8 cellular contexts compared by ENCODE assay signal in the genomic region with DNA sequence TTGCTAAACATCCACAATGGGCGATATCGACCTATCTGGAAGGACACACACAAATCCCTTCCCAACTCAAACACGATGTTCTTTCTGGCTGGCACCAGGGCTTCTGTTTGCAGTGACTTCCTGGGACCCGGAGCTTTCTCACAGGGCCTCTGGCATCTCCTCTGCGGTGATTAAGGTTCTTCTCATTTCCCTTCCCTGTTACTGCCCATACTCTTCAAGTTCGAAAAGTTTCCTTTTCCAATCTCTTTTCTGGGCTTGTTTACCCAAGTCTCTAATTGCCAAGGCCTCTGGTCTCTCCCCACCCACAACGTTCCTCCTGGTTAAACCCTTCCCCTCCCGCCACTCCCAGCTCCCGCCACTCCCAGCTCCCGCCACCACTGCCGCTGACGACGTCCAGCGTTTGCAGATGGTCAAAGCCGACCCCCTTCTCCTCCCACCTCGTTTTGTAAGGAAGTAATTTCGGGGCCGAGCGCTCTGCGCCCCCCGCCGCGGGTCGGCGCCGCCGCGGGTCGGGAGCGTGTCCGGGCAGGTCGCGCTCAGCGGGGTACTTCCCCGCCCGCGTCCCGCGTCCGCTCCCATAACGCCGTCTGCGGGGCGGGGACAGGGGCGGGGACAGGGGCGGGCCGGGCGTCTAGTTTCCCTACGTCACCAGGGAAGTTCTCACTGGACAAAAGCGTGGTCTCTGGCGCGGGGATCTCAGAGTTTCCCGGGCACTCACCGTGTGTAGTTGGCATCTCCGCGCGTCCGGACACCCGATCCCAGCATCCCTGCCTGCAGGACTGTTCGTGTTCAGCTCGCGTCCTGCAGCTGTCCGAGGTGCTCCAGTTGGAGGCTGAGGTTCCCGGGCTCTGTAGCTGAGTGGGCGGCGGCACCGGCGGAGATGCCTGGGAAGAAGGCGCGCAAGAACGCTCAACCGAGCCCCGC. TPM values are rescaled to one million over a fixed set of nuclear protein-coding genes. Genes with fewer than 3 reads are reported as not detected.
A peak's percentile ranks its signal among the peaks of the same experiment; 100 is the strongest.
DNase-seq lines count a peak whose midpoint lies in the region; ATAC-seq and TF ChIP-seq lines count a peak whose summit lies in the region.

A gene (plus strand): TSS at position 699 of the 924 bp plus-strand sequence. CDS start 182 bp downstream, at position 881.

- DNase-seq in DMS 273 treated with DMSO at 0.1 percent for 48 hours (lab: John Stamatoyannopoulos, UW), result peak; percentile 87
- peak; percentile 94 for DNase-seq in OCI-M1 (lab: John Stamatoyannopoulos, UW)
- DNase-seq in activated T-cell treated with anti-CD3 and anti-CD28 coated beads for 1 hour (ENCODE audit: low read depth), result peak; percentile 76
- no peak for DNase-seq in epithelial cell of proximal tubule (ENCODE audit: low read depth)
- DNase-seq in stimulated activated CD8-positive, alpha-beta memory T cell treated with anti-CD3 and anti-CD28 coated beads, Interleukin-7, amount 100 ng/mL, for 24 hours (ENCODE audit: low read depth), result peak; percentile 80

- no peak for TF ChIP-seq RAD21 in Ishikawa (IDR thresholded peaks at IDR 0.05; ENCODE audit: low read depth)

- no peak for TF ChIP-seq CTCF in epithelial cell of proximal tubule (conservative IDR thresholded peaks at IDR 0.05; ENCODE audit: low read depth, low read length)

- no peak for TF ChIP-seq EP300 in Ishikawa (IDR thresholded peaks at IDR 0.05; ENCODE audit: borderline replicate concordance)

- peak within 1 kb of the TSS; percentile 3 for H3K9ac ChIP-seq in muscle layer of colon (ENCODE audit: low read length)

- H3K9me3 ChIP-seq in muscle layer of colon (ENCODE audit: low read length), result no peaks in the 10 kb centered on the region

- H3K4me3 ChIP-seq in epithelial cell of proximal tubule (ENCODE audit: low read depth, low read length), result peak within 1 kb of the TSS; percentile 78
- peak within 1 kb of the TSS; percentile 64 to 65 for H3K4me3 ChIP-seq in muscle layer of colon (ENCODE audit: low read depth in 1 of 2, low read length in 2 of 2)

- no peaks in the 10 kb centered on the region for H3K36me3 ChIP-seq in muscle layer of colon (ENCODE audit: insufficient read depth, low read length)

- peak within 1 kb of the TSS; percentile 66 for H3K27ac ChIP-seq in muscle layer of colon (ENCODE audit: low read depth, low read length)

- peak; percentile 62 for ATAC-seq in GM21576 (IDR thresholded peaks at IDR 0.05; ENCODE audit: unreplicated experiment)

- H3K4me1 ChIP-seq in muscle layer of colon (ENCODE audit: insufficient read depth, low read length), result peaks cover 7% of the 10 kb centered on the region

- peaks cover 28 to 42% of the 10 kb centered on the region in 2 donors for H3K27me3 ChIP-seq in muscle layer of colon (ENCODE audit: control insufficient read depth in 1 of 2, insufficient read depth in 2 of 2, low read length in 2 of 2)

TF ChIP-seq in Ishikawa, 13 proteins besides CTCF, POLR2A, EP300 and RAD21:
- TF ChIP-seq, protein P1, sequence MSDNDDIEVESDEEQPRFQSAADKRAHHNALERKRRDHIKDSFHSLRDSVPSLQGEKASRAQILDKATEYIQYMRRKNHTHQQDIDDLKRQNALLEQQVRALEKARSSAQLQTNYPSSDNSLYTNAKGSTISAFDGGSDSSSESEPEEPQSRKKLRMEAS (IDR thresholded peaks at IDR 0.05), result peak; percentile 67
- TF ChIP-seq EGR1 (IDR thresholded peaks at IDR 0.05), result peak; percentile 58
- TF ChIP-seq, protein P2, sequence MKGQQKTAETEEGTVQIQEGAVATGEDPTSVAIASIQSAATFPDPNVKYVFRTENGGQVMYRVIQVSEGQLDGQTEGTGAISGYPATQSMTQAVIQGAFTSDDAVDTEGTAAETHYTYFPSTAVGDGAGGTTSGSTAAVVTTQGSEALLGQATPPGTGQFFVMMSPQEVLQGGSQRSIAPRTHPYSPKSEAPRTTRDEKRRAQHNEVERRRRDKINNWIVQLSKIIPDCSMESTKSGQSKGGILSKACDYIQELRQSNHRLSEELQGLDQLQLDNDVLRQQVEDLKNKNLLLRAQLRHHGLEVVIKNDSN (IDR thresholded peaks at IDR 0.05), result no peak
- no peak for TF ChIP-seq FOXM1 (IDR thresholded peaks at IDR 0.05; ENCODE audit: borderline replicate concordance, low read depth)
- no peak for TF ChIP-seq TEAD4 (IDR thresholded peaks at IDR 0.05)
- no peak for TF ChIP-seq CEBPB (IDR thresholded peaks at IDR 0.05)
- TF ChIP-seq, protein P3, sequence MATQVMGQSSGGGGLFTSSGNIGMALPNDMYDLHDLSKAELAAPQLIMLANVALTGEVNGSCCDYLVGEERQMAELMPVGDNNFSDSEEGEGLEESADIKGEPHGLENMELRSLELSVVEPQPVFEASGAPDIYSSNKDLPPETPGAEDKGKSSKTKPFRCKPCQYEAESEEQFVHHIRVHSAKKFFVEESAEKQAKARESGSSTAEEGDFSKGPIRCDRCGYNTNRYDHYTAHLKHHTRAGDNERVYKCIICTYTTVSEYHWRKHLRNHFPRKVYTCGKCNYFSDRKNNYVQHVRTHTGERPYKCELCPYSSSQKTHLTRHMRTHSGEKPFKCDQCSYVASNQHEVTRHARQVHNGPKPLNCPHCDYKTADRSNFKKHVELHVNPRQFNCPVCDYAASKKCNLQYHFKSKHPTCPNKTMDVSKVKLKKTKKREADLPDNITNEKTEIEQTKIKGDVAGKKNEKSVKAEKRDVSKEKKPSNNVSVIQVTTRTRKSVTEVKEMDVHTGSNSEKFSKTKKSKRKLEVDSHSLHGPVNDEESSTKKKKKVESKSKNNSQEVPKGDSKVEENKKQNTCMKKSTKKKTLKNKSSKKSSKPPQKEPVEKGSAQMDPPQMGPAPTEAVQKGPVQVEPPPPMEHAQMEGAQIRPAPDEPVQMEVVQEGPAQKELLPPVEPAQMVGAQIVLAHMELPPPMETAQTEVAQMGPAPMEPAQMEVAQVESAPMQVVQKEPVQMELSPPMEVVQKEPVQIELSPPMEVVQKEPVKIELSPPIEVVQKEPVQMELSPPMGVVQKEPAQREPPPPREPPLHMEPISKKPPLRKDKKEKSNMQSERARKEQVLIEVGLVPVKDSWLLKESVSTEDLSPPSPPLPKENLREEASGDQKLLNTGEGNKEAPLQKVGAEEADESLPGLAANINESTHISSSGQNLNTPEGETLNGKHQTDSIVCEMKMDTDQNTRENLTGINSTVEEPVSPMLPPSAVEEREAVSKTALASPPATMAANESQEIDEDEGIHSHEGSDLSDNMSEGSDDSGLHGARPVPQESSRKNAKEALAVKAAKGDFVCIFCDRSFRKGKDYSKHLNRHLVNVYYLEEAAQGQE (IDR thresholded peaks at IDR 0.05; ENCODE audit: low read depth), result peak; percentile 66
- no peak for TF ChIP-seq ZBTB7A (IDR thresholded peaks at IDR 0.05; ENCODE audit: low read depth)
- peak; percentile 37; the same call in 1 of the 2 replicates for TF ChIP-seq YY1 (IDR thresholded peaks at IDR 0.05; ENCODE audit: low read depth)
- TF ChIP-seq TCF12 (IDR thresholded peaks at IDR 0.05; ENCODE audit: low read depth), result no peak; the same call in 1 of the 2 replicates
- TF ChIP-seq NFIC (IDR thresholded peaks at IDR 0.05), result 0 out of 2 replicates have a peak, but pooled peaks have one; percentile 11
- TF ChIP-seq TAF1 (IDR thresholded peaks at IDR 0.05; ENCODE audit: low read depth), result peak; percentile 93
- TF ChIP-seq CREB1 (IDR thresholded peaks at IDR 0.05; ENCODE audit: low read depth), result peak; percentile 54

RNA-seq across cellular contexts. Expression of the gene that starts here (rescaled TPM):
- 63.7 and 82.6 TPM in 2 replicates for total RNA-seq in epithelial cell of proximal tubule
